ENCODE assay signal across 7 cellular contexts in the genomic region with DNA sequence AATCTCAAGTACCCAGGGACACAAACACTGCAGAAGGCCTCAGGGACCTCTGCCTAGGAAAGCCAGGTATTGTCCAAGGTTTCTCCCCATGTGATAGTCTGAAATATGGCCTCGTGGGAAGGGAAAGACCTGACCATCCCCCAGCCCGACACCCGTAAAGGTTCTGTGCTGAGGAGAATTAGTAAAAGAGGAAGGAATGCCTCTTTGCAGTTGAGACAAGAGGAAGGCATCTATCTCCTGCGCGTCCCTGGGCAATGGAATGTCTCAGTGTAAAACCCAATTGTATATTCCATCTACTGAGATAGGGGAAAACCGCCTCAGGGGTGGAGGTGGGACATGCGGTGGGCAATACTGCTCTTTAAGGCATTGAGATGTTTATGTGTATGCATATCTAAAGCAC. TPM values are rescaled to one million over a fixed set of nuclear protein-coding genes. Genes with fewer than 3 reads are reported as not detected.
DNase-seq lines count a peak whose midpoint lies in the region; ATAC-seq and TF ChIP-seq lines count a peak whose summit lies in the region.
"Not testable (repeated sequence)": the region's sequence is repeated elsewhere in the genome, so short reads cannot be mapped to it uniquely, and the experiment has no call there.

No MANE protein-coding gene starts in this region.

- peak overlapping the region; percentile 23 to 77 (median 31); a peak in 3 of 7 replicates for H3K27ac Mint-ChIP-seq in H9
- peak overlapping the region; percentile 53 for H3K27ac Mint-ChIP-seq in activated B cell treated with CpG ODN at 0.5 μM for 24 hours
- H3K27ac Mint-ChIP-seq in memory B cell, result peak overlapping the region; percentile 95
- H3K27ac Mint-ChIP-seq in stimulated activated memory B cell treated with anti-CD40 and anti-IgM and Interleukin-4, amounts not matched to agents 10 μg/mL and 1 μg/mL and 100 μg/mL, for 72 hours, result peak overlapping the region; percentile 100

- not testable (repeated sequence) for H3K56ac ChIP-seq in H9 (ENCODE audit: insufficient read length, low read depth, low read length)

- H3K79me2 ChIP-seq in DOHH2 (ENCODE audit: control insufficient read depth, low read length), result peaks cover 56% of the 10 kb centered on the region
- not testable (repeated sequence) for H3K79me2 ChIP-seq in H9 (ENCODE audit: insufficient read depth, low read length)
- H3K79me2 ChIP-seq in OCI-LY3 (ENCODE audit: low read length), result peaks cover 79% of the 10 kb centered on the region

- not testable (repeated sequence) for H4K91ac ChIP-seq in H9 (ENCODE audit: insufficient read length, low read depth, low read length)

- not testable (repeated sequence) for TF ChIP-seq CTCF in DOHH2 (IDR thresholded peaks at IDR 0.05; ENCODE audit: low read depth, low read length, poor library complexity, severe bottlenecking); GM12864 (IDR thresholded peaks at IDR 0.05; ENCODE audit: low read depth, low read length, missing control alignments); H9 (conservative IDR thresholded peaks at IDR 0.05); OCI-LY3 (IDR thresholded peaks at IDR 0.05; ENCODE audit: low read depth, low read length); activated B cell treated with CpG ODN at 0.5 μM for 24 hours (IDR thresholded peaks at IDR 0.05)

- not testable (repeated sequence) for H3K36me3 Mint-ChIP-seq in H9 (ENCODE audit: insufficient read depth in 1 of 3, low read depth in 3 of 3); memory B cell
- peaks cover 17% of the 10 kb centered on the region for H3K36me3 Mint-ChIP-seq in activated B cell treated with CpG ODN at 0.5 μM for 24 hours (ENCODE audit: low read depth)
- peaks cover 46% of the 10 kb centered on the region for H3K36me3 Mint-ChIP-seq in stimulated activated memory B cell treated with anti-CD40 and anti-IgM and Interleukin-4, amounts not matched to agents 10 μg/mL and 1 μg/mL and 100 μg/mL, for 72 hours

- H3K4me2 ChIP-seq in DOHH2 (ENCODE audit: low read length) (peak overlapping the region; percentile 82), OCI-LY3 (ENCODE audit: low read length) (peak overlapping the region; percentile 82)
- not testable (repeated sequence) for H3K4me2 ChIP-seq in H9 (ENCODE audit: insufficient read depth, insufficient read length, low read length)

- CTCF ChIA-PET in activated B cell treated with CpG ODN at 0.5 μM for 24 hours (lab: Charles Lee), result not testable (repeated sequence)

- not testable (repeated sequence) for H3K9ac ChIP-seq in H9 (ENCODE audit: extremely low read depth, insufficient read length, low read length)
- H3K9ac ChIP-seq in OCI-LY3 (ENCODE audit: low read length), result peak overlapping the region; percentile 95

- not testable (repeated sequence) for H2BK12ac ChIP-seq in H9 (ENCODE audit: insufficient read length, low read depth, low read length)

- not testable (repeated sequence) for H3T11ph ChIP-seq in H9 (ENCODE audit: low read length)

- H3K27me3 Mint-ChIP-seq in H9 (ENCODE audit: low read depth); activated B cell treated with CpG ODN at 0.5 μM for 24 hours; memory B cell; stimulated activated memory B cell treated with anti-CD40 and anti-IgM and Interleukin-4, amounts not matched to agents 10 μg/mL and 1 μg/mL and 100 μg/mL, for 72 hours: not testable (repeated sequence)

- H4K20me1 ChIP-seq in DOHH2 (ENCODE audit: control insufficient read depth, insufficient read depth, low read depth, low read length); H9 (ENCODE audit: control insufficient read depth, insufficient read depth, insufficient read length); OCI-LY3 (ENCODE audit: insufficient read depth, low read length): not testable (repeated sequence)

- H3K9me3 Mint-ChIP-seq in H9; activated B cell treated with CpG ODN at 0.5 μM for 24 hours; memory B cell; stimulated activated memory B cell treated with anti-CD40 and anti-IgM and Interleukin-4, amounts not matched to agents 10 μg/mL and 1 μg/mL and 100 μg/mL, for 72 hours: not testable (repeated sequence)

- H3K27ac ChIP-seq in DOHH2 (ENCODE audit: low read depth, low read length) (peak overlapping the region; percentile 87), OCI-LY3 (ENCODE audit: low read length) (peak overlapping the region; percentile 100)
- not testable (repeated sequence) for H3K27ac ChIP-seq in H9 (ENCODE audit: insufficient read length, low read depth, low read length)

- H2BK20ac ChIP-seq in H9 (ENCODE audit: low read depth, low read length, poor library complexity, severe bottlenecking), result not testable (repeated sequence)

- H2BK5ac ChIP-seq in H9 (ENCODE audit: insufficient read length, low read length), result not testable (repeated sequence)

- H3K4me3 ChIP-seq in DOHH2 (ENCODE audit: low read length) (peak overlapping the region; percentile 88), GM12864 (ENCODE audit: low read depth, low read length) (peak overlapping the region; percentile 85), OCI-LY3 (ENCODE audit: low read length) (peak overlapping the region; percentile 95)

- peaks cover 53% of the 10 kb centered on the region for H3F3A ChIP-seq in DOHH2 (ENCODE audit: control insufficient read depth, insufficient read depth)

- peaks cover 36 to 39% of the 10 kb centered on the region in 2 experiments for H3K4me1 Mint-ChIP-seq in H9
- H3K4me1 Mint-ChIP-seq in activated B cell treated with CpG ODN at 0.5 μM for 24 hours, result peaks cover 66% of the 10 kb centered on the region
- peaks cover 29% of the 10 kb centered on the region for H3K4me1 Mint-ChIP-seq in memory B cell
- peaks cover 77% of the 10 kb centered on the region for H3K4me1 Mint-ChIP-seq in stimulated activated memory B cell treated with anti-CD40 and anti-IgM and Interleukin-4, amounts not matched to agents 10 μg/mL and 1 μg/mL and 100 μg/mL, for 72 hours

- H3K27me3 ChIP-seq in DOHH2 (ENCODE audit: control insufficient read depth, low read length); H9 (ENCODE audit: insufficient read depth, low read length); OCI-LY3 (ENCODE audit: low read depth, low read length): not testable (repeated sequence)

- H3K4me3 Mint-ChIP-seq in H9, result not testable (repeated sequence)
- H3K4me3 Mint-ChIP-seq in activated B cell treated with CpG ODN at 0.5 μM for 24 hours (peak overlapping the region; percentile 83), memory B cell (peak overlapping the region; percentile 62)
- H3K4me3 Mint-ChIP-seq in stimulated activated memory B cell treated with anti-CD40 and anti-IgM and Interleukin-4, amounts not matched to agents 10 μg/mL and 1 μg/mL and 100 μg/mL, for 72 hours, result peak overlapping the region; percentile 99

- not testable (repeated sequence) for H3K79me1 ChIP-seq in H9 (ENCODE audit: insufficient read depth, low read depth, low read length, poor library complexity, severe bottlenecking)

- not testable (repeated sequence) for H2AFZ ChIP-seq in H9 (ENCODE audit: low read length); OCI-LY3 (ENCODE audit: low read depth, low read length)

- H3K9me3 ChIP-seq in DOHH2 (ENCODE audit: control insufficient read depth, insufficient read depth, low read length); H9 (ENCODE audit: control insufficient read depth, low read depth, low read length); OCI-LY3 (ENCODE audit: insufficient read depth, low read length): not testable (repeated sequence)

- not testable (repeated sequence) for H2BK15ac ChIP-seq in H9 (ENCODE audit: low read depth, low read length)

- not testable (repeated sequence) for H4K8ac ChIP-seq in H9 (replicated peaks; ENCODE audit: insufficient read length, low read depth, low read length)

- peaks cover 31% of the 10 kb centered on the region for H3K36me3 ChIP-seq in DOHH2 (ENCODE audit: control insufficient read depth, low read length)
- peaks cover 19% of the 10 kb centered on the region for H3K36me3 ChIP-seq in OCI-LY3 (replicated peaks; ENCODE audit: low read depth, low read length)

- peaks cover 88% of the 10 kb centered on the region for H3K4me1 ChIP-seq in DOHH2 (ENCODE audit: control insufficient read depth, low read length)
- not testable (repeated sequence) for H3K4me1 ChIP-seq in H9 (ENCODE audit: insufficient read depth, low read length)
- peaks cover 60% of the 10 kb centered on the region for H3K4me1 ChIP-seq in OCI-LY3 (ENCODE audit: low read length)

- H2AK5ac ChIP-seq in H9 (ENCODE audit: insufficient read length, low read length), result not testable (repeated sequence)

- H3K23ac ChIP-seq in H9 (ENCODE audit: insufficient read length, low read depth, low read length), result not testable (repeated sequence)

- not testable (repeated sequence) for DNase-seq in GM12864 (ENCODE audit: low read depth); H9; activated B cell treated with CpG ODN at 0.5 μM for 24 hours; memory B cell (ENCODE audit: low spot score in 2 of 2)

- not testable (repeated sequence) for H4K5ac ChIP-seq in H9 (ENCODE audit: insufficient read length, low read depth, low read length)

- not testable (repeated sequence) for H2BK120ac ChIP-seq in H9 (ENCODE audit: low read depth, low read length, poor library complexity, severe bottlenecking)

- intact Hi-C loops in activated B cell treated with CpG ODN at 0.5 μM for 24 hours (cut with micrococcal nuclease), result not testable (repeated sequence)

- not testable (repeated sequence) for ATAC-seq in activated B cell treated with CpG ODN at 0.5 μM for 24 hours (ENCODE audit: low read depth); memory B cell (ENCODE audit: low read depth); stimulated activated memory B cell treated with anti-CD40 and anti-IgM and Interleukin-4, amounts not matched to agents 10 μg/mL and 1 μg/mL and 100 μg/mL, for 72 hours

- not testable (repeated sequence) for H3K14ac ChIP-seq in H9 (ENCODE audit: insufficient read depth, low read length)

- H3K18ac ChIP-seq in H9 (ENCODE audit: insufficient read length, low read depth, low read length), result not testable (repeated sequence)

- not testable (repeated sequence) for H3K4ac ChIP-seq in H9 (ENCODE audit: low read depth, low read length)

- no CpG with 5 or more reads among the region's 7 CpGs for WGBS in H9 (ENCODE audit: extremely low coverage, insufficient read length, low lambda C conversion rate)

- not testable (repeated sequence) for H3K23me2 ChIP-seq in H9 (ENCODE audit: insufficient read length, low read depth, low read length, poor library complexity, severe bottlenecking)

- POLR2A ChIA-PET in activated B cell treated with CpG ODN at 0.5 μM for 24 hours (lab: Charles Lee), result interaction anchor here (0.6 kb wide), 1 partner anchor 10 kb away, joined by 6 read pairs; no protein-coding TSS in a partner anchor

- not testable (repeated sequence) for H3K9me2 ChIP-seq in DOHH2 (replicated peaks; ENCODE audit: control insufficient read depth, low read length)

RNA-seq across cellular contexts. Expression of a gene that starts 10.8 kb away (rescaled TPM):
- total RNA-seq in H9 (2021), result 17.5 and 20.4 TPM in 2 replicates
- total RNA-seq in activated B cell treated with CpG ODN at 0.5 μM for 24 hours, result 35.3 and 38.6 TPM in 2 replicates

RNA-seq across cellular contexts. Expression of a gene that starts 26.3 kb away (rescaled TPM):
- total RNA-seq in H9 (2021), result 502 and 508 TPM in 2 replicates
- total RNA-seq in activated B cell treated with CpG ODN at 0.5 μM for 24 hours, result 243 and 279 TPM in 2 replicates

RNA-seq across cellular contexts. Expression of a gene that starts 26.4 kb away (rescaled TPM):
- total RNA-seq in H9 (2021) (59.4 and 62.6 TPM in 2 replicates), activated B cell treated with CpG ODN at 0.5 μM for 24 hours (59.5 and 60.2 TPM in 2 replicates)

Comparison
In these comparisons a context has a peak if more than half of its experiments do, and no peak if none do; other contexts are left out.
1. H3K27ac Mint-ChIP-seq: peak in every context shown above with its lines; median percentile 100 in stimulated activated memory B cell treated with anti-CD40 and anti-IgM and Interleukin-4, amounts not matched to agents 10 μg/mL and 1 μg/mL and 100 μg/mL, for 72 hours; 95 in memory B cell; 53 in activated B cell treated with CpG ODN at 0.5 μM for 24 hours; 31 in H9.